ENCODE assay signal across 24 cellular contexts in genomic region chr1:82534996-82535395, GRCh38.
"Had no signal": no experiment of that assay in that cellular context is flagged by ENCODE, and none has a peak within 500 bp of the region (broad histone marks: within the 10 kb centered on the region; RNA-seq: fewer than 3 reads in every experiment).

No MANE protein-coding gene starts in this region.

- H3K36me3 Mint-ChIP-seq: activated CD4-positive, alpha-beta memory T cell treated with anti-CD3 and anti-CD28 coated beads for 36 hours; activated naive CD4-positive, alpha-beta T cell treated with anti-CD3 and anti-CD28 coated beads, Interleukin-2, amount 10 ng/mL, durations not matched to agents 7 days and 5 days; activated naive CD8-positive, alpha-beta T cell treated with anti-CD3 and anti-CD28 coated beads for 36 hours had no signal

- H3K4me3 ChIP-seq: body of pancreas had no signal

- H3K9me3 ChIP-seq: body of pancreas had no signal

- H3K27ac Mint-ChIP-seq: activated B cell treated with CpG ODN at 0.5 μM for 24 hours; activated CD4-positive, alpha-beta memory T cell treated with anti-CD3 and anti-CD28 coated beads for 36 hours; activated CD4-positive, alpha-beta T cell treated with anti-CD3 and anti-CD28 coated beads, Interleukin-2, amount 10 ng/mL, durations not matched to agents 7 days and 5 days; activated naive CD4-positive, alpha-beta T cell treated with anti-CD3 and anti-CD28 coated beads, Interleukin-2, amount 10 ng/mL, durations not matched to agents 7 days and 5 days; activated naive CD8-positive, alpha-beta T cell treated with anti-CD3 and anti-CD28 coated beads for 36 hours; activated T-helper 17 cell treated with anti-CD3 and anti-CD28 coated beads, Interleukin-2, amount 50 U/mL, for 72 hours; T-helper 17 cell had no signal

- H3K9me3 Mint-ChIP-seq: activated CD4-positive, alpha-beta T cell treated with anti-CD3 and anti-CD28 coated beads, Interleukin-2, amount 10 ng/mL, durations not matched to agents 7 days and 5 days; activated naive CD8-positive, alpha-beta T cell treated with anti-CD3 and anti-CD28 coated beads for 36 hours had no signal

- FAIRE-seq: TTC549 had no signal

- H3K4me3 Mint-ChIP-seq: activated B cell treated with CpG ODN at 0.5 μM for 24 hours; activated CD4-positive, alpha-beta memory T cell treated with anti-CD3 and anti-CD28 coated beads for 36 hours; activated CD4-positive, alpha-beta T cell treated with anti-CD3 and anti-CD28 coated beads, Interleukin-2, amount 10 ng/mL, durations not matched to agents 7 days and 5 days; activated naive CD4-positive, alpha-beta T cell treated with anti-CD3 and anti-CD28 coated beads, Interleukin-2, amount 10 ng/mL, durations not matched to agents 7 days and 5 days; activated naive CD8-positive, alpha-beta T cell treated with anti-CD3 and anti-CD28 coated beads for 36 hours; activated T-helper 17 cell treated with anti-CD3 and anti-CD28 coated beads, Interleukin-2, amount 50 U/mL, for 72 hours; T-helper 17 cell had no signal

- DNase-seq: activated B cell treated with CpG ODN at 0.5 μM for 24 hours; activated CD4-positive, alpha-beta memory T cell treated with anti-CD3 and anti-CD28 coated beads for 36 hours; activated CD4-positive, alpha-beta T cell treated with anti-CD3 and anti-CD28 coated beads, Interleukin-2, amount 10 ng/mL, durations not matched to agents 7 days and 5 days; activated CD8-positive, alpha-beta memory T cell treated with anti-CD3 and anti-CD28 coated beads for 24 hours; activated gamma-delta T cell; activated naive CD4-positive, alpha-beta T cell treated with anti-CD3 and anti-CD28 coated beads, Interleukin-2, amount 10 ng/mL, durations not matched to agents 7 days and 5 days; activated naive CD8-positive, alpha-beta T cell treated with anti-CD3 and anti-CD28 coated beads for 36 hours; activated T-cell treated with anti-CD3 and anti-CD28 coated beads, Interleukin-2, amount 50 U/mL, for 48 hours; body of pancreas; Kasumi-1; KBM-7; NCI-H1105 treated with DMSO at 0.1 percent for 48 hours; NCI-H1436 treated with DMSO at 0.1 percent for 48 hours; NCI-H187; NCI-H2081 treated with DMSO at 0.1 percent for 48 hours; NCI-H2171 treated with DMSO at 0.1 percent for 48 hours; NCI-H226; NCI-H526; NCI-H774; SIG-M5; T-helper 17 cell; T-helper 9 cell had no signal

- H3K4me1 ChIP-seq: body of pancreas had no signal

- H3K4me1 Mint-ChIP-seq: activated B cell treated with CpG ODN at 0.5 μM for 24 hours; activated CD4-positive, alpha-beta T cell treated with anti-CD3 and anti-CD28 coated beads, Interleukin-2, amount 10 ng/mL, durations not matched to agents 7 days and 5 days; activated naive CD4-positive, alpha-beta T cell treated with anti-CD3 and anti-CD28 coated beads, Interleukin-2, amount 10 ng/mL, durations not matched to agents 7 days and 5 days; activated naive CD8-positive, alpha-beta T cell treated with anti-CD3 and anti-CD28 coated beads for 36 hours; activated T-helper 17 cell treated with anti-CD3 and anti-CD28 coated beads, Interleukin-2, amount 50 U/mL, for 72 hours; T-helper 17 cell had no signal

- H3K27me3 Mint-ChIP-seq: activated B cell treated with CpG ODN at 0.5 μM for 24 hours; activated CD4-positive, alpha-beta memory T cell treated with anti-CD3 and anti-CD28 coated beads for 36 hours; activated CD4-positive, alpha-beta T cell treated with anti-CD3 and anti-CD28 coated beads, Interleukin-2, amount 10 ng/mL, durations not matched to agents 7 days and 5 days; activated naive CD4-positive, alpha-beta T cell treated with anti-CD3 and anti-CD28 coated beads, Interleukin-2, amount 10 ng/mL, durations not matched to agents 7 days and 5 days; activated naive CD8-positive, alpha-beta T cell treated with anti-CD3 and anti-CD28 coated beads for 36 hours; activated T-helper 17 cell treated with anti-CD3 and anti-CD28 coated beads, Interleukin-2, amount 50 U/mL, for 72 hours; T-helper 17 cell had no signal

- H3K27me3 ChIP-seq: body of pancreas had no signal

- ATAC-seq: activated T-helper 17 cell treated with anti-CD3 and anti-CD28 coated beads, Interleukin-2, amount 50 U/mL, for 72 hours; body of pancreas; T-helper 17 cell had no signal

- H3K27ac ChIP-seq: body of pancreas had no signal
